Comparison of ENCODE assay signal across 11 cellular contexts in genomic region chr11:47987781-47988180, GRCh38. TPM values are rescaled to one million over a fixed set of nuclear protein-coding genes. Genes with fewer than 3 reads are reported as not detected.
A peak's percentile ranks its signal among the peaks of the same experiment; 100 is the strongest.
DNase-seq lines count a peak whose midpoint lies in the region; FAIRE-seq and TF ChIP-seq lines count a peak whose summit lies in the region.
"Had no signal": no experiment of that assay in that cellular context is flagged by ENCODE, and none has a peak within 500 bp of the region (broad histone marks: within the 10 kb centered on the region; RNA-seq: fewer than 3 reads in every experiment).

No MANE protein-coding gene starts in this region.

- no peaks in the 10 kb centered on the region for H3K36me3 ChIP-seq in kidney (ENCODE audit: control insufficient read depth in 1 of 2, insufficient read depth in 2 of 2, low read length in 2 of 2)

- intact Hi-C loops in Calu3 (cut with micrococcal nuclease; ENCODE audit: unreplicated experiment) = no loop called here
- intact Hi-C loops in kidney (cut with DNase I) = no loop called here
- intact Hi-C loops in activated CD4-positive, alpha-beta memory T cell treated with anti-CD3 and anti-CD28 coated beads for 36 hours (cut with micrococcal nuclease) = no loop called here

- no peak for TF ChIP-seq CTCF in Calu3 (IDR thresholded peaks at IDR 0.05; ENCODE audit: unreplicated experiment)
- no peak for TF ChIP-seq CTCF in neural crest cell (conservative IDR thresholded peaks at IDR 0.05)
- no peak for TF ChIP-seq CTCF in endothelial cell (IDR thresholded peaks at IDR 0.05; ENCODE audit: unreplicated experiment)
- TF ChIP-seq CTCF in kidney (IDR thresholded peaks at IDR 0.05; ENCODE audit: borderline replicate concordance, extremely low read depth, insufficient read depth) = no peak

- DNase-seq in Calu3 (peak; percentile 58), neural crest cell (ENCODE audit: low read depth, low spot score) (no peak), endothelial cell (ENCODE audit: low spot score) (no peak), kidney (no peak), NCI-H2081 (lab: John Stamatoyannopoulos, UW) (no peak)
- no peak for DNase-seq in activated CD4-positive, alpha-beta memory T cell treated with anti-CD3 and anti-CD28 coated beads for 36 hours
- DNase-seq: activated naive CD4-positive, alpha-beta T cell treated with anti-CD3 and anti-CD28 coated beads, Interleukin-2, amount 50 U/mL, for 16 hours; DMS153 had no signal

- BruUV-seq in Calu3 (replicated peaks; lab: Mats Ljungman, UMichigan) = no TSS peak

- H3K36me3 Mint-ChIP-seq in Calu3 (ENCODE audit: insufficient read depth, unreplicated experiment) (peaks cover 49% of the 10 kb centered on the region), IgD-negative memory B cell (peaks cover 3% of the 10 kb centered on the region), neural crest cell (ENCODE audit: low read depth) (no peaks in the 10 kb centered on the region), endothelial cell (ENCODE audit: low read depth, unreplicated experiment) (no peaks in the 10 kb centered on the region)
- peaks cover 23% of the 10 kb centered on the region for H3K36me3 Mint-ChIP-seq in activated CD4-positive, alpha-beta memory T cell treated with anti-CD3 and anti-CD28 coated beads for 36 hours

- no peaks in the 10 kb centered on the region for H3K9me3 ChIP-seq in kidney (ENCODE audit: control insufficient read depth in 1 of 2, low read length in 2 of 2)

- peak overlapping the region; percentile 34 for H3K4me3 Mint-ChIP-seq in Calu3 (ENCODE audit: low read depth, unreplicated experiment)
- peak overlapping the region; percentile 12 to 89 (median 78) for H3K4me3 Mint-ChIP-seq in IgD-negative memory B cell
- H3K4me3 Mint-ChIP-seq in neural crest cell = peak overlapping the region; percentile 71
- no peak overlapping the region for H3K4me3 Mint-ChIP-seq in endothelial cell (ENCODE audit: unreplicated experiment)
- no peak overlapping the region for H3K4me3 Mint-ChIP-seq in activated CD4-positive, alpha-beta memory T cell treated with anti-CD3 and anti-CD28 coated beads for 36 hours
- H3K4me3 Mint-ChIP-seq: T-helper 1 cell treated with Interleukin-12 subunit alpha and Interleukin-12 subunit beta and Interleukin-4 antibody, amounts not matched to agents 30 μg/mL and 1 μg/mL, for 36 hours had no signal

- peak overlapping the region; percentile 8 for H3K27ac ChIP-seq in cingulate gyrus (ENCODE audit: low read depth, low read length)
- H3K27ac ChIP-seq in kidney (ENCODE audit: low read depth in 2 of 2, low read length in 2 of 2) = peak overlapping the region in 1 of 2 donors; percentile 45

- CTCF ChIA-PET in Calu3 (lab: Charles Lee) = interaction anchor here (1.7 kb wide), 1 partner anchor 23 kb away, joined by 3 read pairs; no protein-coding TSS in a partner anchor
- CTCF ChIA-PET in activated CD4-positive, alpha-beta memory T cell treated with anti-CD3 and anti-CD28 coated beads for 36 hours (lab: Charles Lee) = no interaction called here

- H3K4me1 ChIP-seq in kidney (ENCODE audit: control insufficient read depth in 1 of 2, insufficient read depth in 1 of 2, low read depth in 1 of 2, low read length in 2 of 2) = peaks cover 4 to 30% of the 10 kb centered on the region in 2 donors

- peak overlapping the region in 1 of 2 donors; percentile 15 for H3K9ac ChIP-seq in kidney (ENCODE audit: low read length in 2 of 2)

- H3K27ac Mint-ChIP-seq in Calu3 (ENCODE audit: unreplicated experiment) (peak overlapping the region; percentile 91), IgD-negative memory B cell (peak overlapping the region in 1 of 3 donors; percentile 73), neural crest cell (ENCODE audit: unreplicated experiment) (peak overlapping the region; percentile 48), endothelial cell (ENCODE audit: unreplicated experiment) (no peak overlapping the region)
- no peak overlapping the region for H3K27ac Mint-ChIP-seq in activated CD4-positive, alpha-beta memory T cell treated with anti-CD3 and anti-CD28 coated beads for 36 hours
- H3K27ac Mint-ChIP-seq: T-helper 1 cell treated with Interleukin-12 subunit alpha and Interleukin-12 subunit beta and Interleukin-4 antibody, amounts not matched to agents 30 μg/mL and 1 μg/mL, for 36 hours had no signal

- FAIRE-seq in kidney (lab: Jason Lieb, UNC) = no peak

- POLR2A ChIA-PET in activated CD4-positive, alpha-beta memory T cell treated with anti-CD3 and anti-CD28 coated beads for 36 hours (lab: Charles Lee) = no interaction called here

- H3K9me3 Mint-ChIP-seq in Calu3 (ENCODE audit: low read depth, unreplicated experiment) (no peaks in the 10 kb centered on the region), IgD-negative memory B cell (no peaks in the 10 kb centered on the region), neural crest cell (no peaks in the 10 kb centered on the region), endothelial cell (ENCODE audit: unreplicated experiment) (no peaks in the 10 kb centered on the region)
- H3K9me3 Mint-ChIP-seq in activated CD4-positive, alpha-beta memory T cell treated with anti-CD3 and anti-CD28 coated beads for 36 hours = no peaks in the 10 kb centered on the region
- H3K9me3 Mint-ChIP-seq: T-helper 1 cell treated with Interleukin-12 subunit alpha and Interleukin-12 subunit beta and Interleukin-4 antibody, amounts not matched to agents 30 μg/mL and 1 μg/mL, for 36 hours had no signal

- peaks cover 66% of the 10 kb centered on the region for H3K4me1 Mint-ChIP-seq in Calu3 (ENCODE audit: low read depth, unreplicated experiment)
- peaks cover 31 to 44% (median 39%) of the 10 kb centered on the region in 3 donors for H3K4me1 Mint-ChIP-seq in IgD-negative memory B cell
- H3K4me1 Mint-ChIP-seq in neural crest cell = peaks cover 40% of the 10 kb centered on the region
- peaks cover 18% of the 10 kb centered on the region for H3K4me1 Mint-ChIP-seq in endothelial cell (ENCODE audit: unreplicated experiment)
- H3K4me1 Mint-ChIP-seq in activated CD4-positive, alpha-beta memory T cell treated with anti-CD3 and anti-CD28 coated beads for 36 hours (ENCODE audit: low read depth) = peaks cover 59% of the 10 kb centered on the region

- H3K4me3 ChIP-seq in kidney (ENCODE audit: low read length in 2 of 2) = no peak overlapping the region

- H3K27me3 Mint-ChIP-seq in Calu3 (ENCODE audit: unreplicated experiment) = no peaks in the 10 kb centered on the region
- peaks cover 5% of the 10 kb centered on the region for H3K27me3 Mint-ChIP-seq in IgD-negative memory B cell
- no peaks in the 10 kb centered on the region for H3K27me3 Mint-ChIP-seq in neural crest cell (ENCODE audit: low read depth)
- H3K27me3 Mint-ChIP-seq in endothelial cell (ENCODE audit: unreplicated experiment) = peaks cover 3% of the 10 kb centered on the region
- no peaks in the 10 kb centered on the region for H3K27me3 Mint-ChIP-seq in activated CD4-positive, alpha-beta memory T cell treated with anti-CD3 and anti-CD28 coated beads for 36 hours

RNA-seq across cellular contexts. Expression of gene PTPRJ, which starts 7.4 kb away (rescaled TPM):
- total RNA-seq in Calu3 (2022) (42.9 and 59.4 TPM in 2 replicates), neural crest cell (24.3 and 25.5 TPM in 2 replicates), endothelial cell (ENCODE audit: unreplicated experiment) (1.6 TPM), kidney (80.5 TPM)
- polyA plus RNA-seq in IgD-negative memory B cell (8.1 TPM), kidney (ENCODE audit: insufficient read depth, low read depth, low replicate concordance) (9.2 TPM)
- 10 to 100 TPM; 36.3 to 37.0 TPM for total RNA-seq in activated CD4-positive, alpha-beta memory T cell treated with anti-CD3 and anti-CD28 coated beads for 36 hours

Comparison
In these comparisons a context has a peak if more than half of its experiments do, and no peak if none do; other contexts are left out.
1. H3K27ac Mint-ChIP-seq: peak in Calu3 (single experiment) and neural crest cell (single experiment); none in endothelial cell (single experiment) and activated CD4-positive, alpha-beta memory T cell treated with anti-CD3 and anti-CD28 coated beads for 36 hours (single experiment).
2. H3K4me3 Mint-ChIP-seq: peak in Calu3 (single experiment), IgD-negative memory B cell (4 of 4) and neural crest cell (single experiment); none in endothelial cell (single experiment) and activated CD4-positive, alpha-beta memory T cell treated with anti-CD3 and anti-CD28 coated beads for 36 hours (single experiment).